In genomic region chr5:159459132-159459627, GRCh38 we compare ENCODE assay signal across 24 cellular contexts.
A peak's percentile ranks its signal among the peaks of the same experiment; 100 is the strongest.
DNase-seq lines count a peak whose midpoint lies in the region; ATAC-seq and TF ChIP-seq lines count a peak whose summit lies in the region.
"Had no signal": no experiment of that assay in that cellular context is flagged by ENCODE, and none has a peak within 500 bp of the region (broad histone marks: within the 10 kb centered on the region; RNA-seq: fewer than 3 reads in every experiment).

No MANE protein-coding gene starts in this region.

- H4K20me1 ChIP-seq in BLaER1 (no peaks in the 10 kb centered on the region), OCI-LY3 (ENCODE audit: insufficient read depth, low read length) (no peaks in the 10 kb centered on the region)

- H3K27ac ChIP-seq in BLaER1 = no peak overlapping the region
- H3K27ac ChIP-seq in OCI-LY3 (ENCODE audit: low read length) = peak overlapping the region; percentile 99
- H3K27ac ChIP-seq in endodermal cell (ENCODE audit: low read depth, low read length) = no peak overlapping the region
- no peak overlapping the region for H3K27ac ChIP-seq in effector memory CD4-positive, alpha-beta T cell (ENCODE audit: insufficient read depth, low read length, poor library complexity, severe bottlenecking)
- no peak overlapping the region for H3K27ac ChIP-seq in naive thymus-derived CD4-positive, alpha-beta T cell (ENCODE audit: low read depth, low read length)

- H3K4me3 Mint-ChIP-seq in CD14-positive monocyte = peak overlapping the region in 1 of 2 donors; percentile 1
- H3K4me3 Mint-ChIP-seq in endodermal cell = no peak overlapping the region
- H3K4me3 Mint-ChIP-seq in naive thymus-derived CD4-positive, alpha-beta T cell = no peak overlapping the region
- H3K4me3 Mint-ChIP-seq: activated CD4-positive, alpha-beta T cell treated with anti-CD3 and anti-CD28 coated beads, Interleukin-2, amount 10 ng/mL, durations not matched to agents 7 days and 5 days; CD4-positive, CD25-positive, alpha-beta regulatory T cell; immature natural killer cell; T-helper 2 cell treated with Interferon-gamma antibody and Interleukin-4, amounts not matched to agents 5 μg/mL and 100 μg/mL, for 36 hours had no signal

- POLR2A ChIA-PET in naive thymus-derived CD4-positive, alpha-beta T cell (lab: Charles Lee) = no interaction called here

- H3K27ac Mint-ChIP-seq in CD14-positive monocyte = peak overlapping the region in 6 of 7 donors; percentile 11 to 93 (median 86)
- H3K27ac Mint-ChIP-seq in endodermal cell = no peak overlapping the region
- H3K27ac Mint-ChIP-seq in naive thymus-derived CD4-positive, alpha-beta T cell = no peak overlapping the region
- H3K27ac Mint-ChIP-seq: activated CD4-positive, alpha-beta T cell treated with anti-CD3 and anti-CD28 coated beads, Interleukin-2, amount 10 ng/mL, durations not matched to agents 7 days and 5 days; immature natural killer cell; T-helper 2 cell treated with Interferon-gamma antibody and Interleukin-4, amounts not matched to agents 5 μg/mL and 100 μg/mL, for 36 hours had no signal

- CTCF ChIA-PET in naive thymus-derived CD4-positive, alpha-beta T cell (lab: Charles Lee) = no interaction called here

- DNase-seq in CD14-positive monocyte (ENCODE audit: low spot score) (no peak), endodermal cell (peak; percentile 10), NCI-H748 treated with DMSO at 0.1 percent for 48 hours (lab: John Stamatoyannopoulos, UW) (no peak)
- DNase-seq in effector memory CD4-positive, alpha-beta T cell = no peak
- DNase-seq in naive thymus-derived CD4-positive, alpha-beta T cell = no peak
- DNase-seq: activated CD4-positive, alpha-beta T cell treated with anti-CD3 and anti-CD28 coated beads, Interleukin-2, amount 10 ng/mL, durations not matched to agents 7 days and 5 days; activated CD8-positive, alpha-beta memory T cell treated with anti-CD3 and anti-CD28 coated beads, Interleukin-2, amount 50 U/mL, for 4 hours; activated effector memory CD4-positive, alpha-beta T cell treated with Interleukin-2 at 50 U/mL for 16 hours; CD4-positive, CD25-positive, alpha-beta regulatory T cell; hypothalamus; immature natural killer cell; KG1; mesendoderm; NCI-H2029 treated with DMSO at 0.1 percent for 48 hours; NCI-H226; stimulated activated CD4-positive, alpha-beta T cell treated with anti-CD3 and anti-CD28 coated beads, Interleukin-4, amount 100 ng/mL, for 4 hours had no signal

- peaks cover 5 to 19% (median 16%) of the 10 kb centered on the region in 3 donors for H3K27me3 Mint-ChIP-seq in CD14-positive monocyte (ENCODE audit: low read depth in 3 of 3)
- peaks cover 6% of the 10 kb centered on the region for H3K27me3 Mint-ChIP-seq in endodermal cell (ENCODE audit: insufficient read depth)
- H3K27me3 Mint-ChIP-seq in naive thymus-derived CD4-positive, alpha-beta T cell = peaks cover 0 to 69% (median 0%) of the 10 kb centered on the region in 5 donors

- H3K36me3 Mint-ChIP-seq in CD14-positive monocyte (no peaks in the 10 kb centered on the region), endodermal cell (ENCODE audit: low read depth) (no peaks in the 10 kb centered on the region)
- H3K36me3 Mint-ChIP-seq in naive thymus-derived CD4-positive, alpha-beta T cell = no peaks in the 10 kb centered on the region
- H3K36me3 Mint-ChIP-seq: CD4-positive, CD25-positive, alpha-beta regulatory T cell had no signal

- no peaks in the 10 kb centered on the region for H3K9me3 ChIP-seq in BLaER1
- H3K9me3 ChIP-seq in OCI-LY3 (ENCODE audit: insufficient read depth, low read length) = no peaks in the 10 kb centered on the region
- no peaks in the 10 kb centered on the region for H3K9me3 ChIP-seq in endodermal cell (ENCODE audit: control insufficient read depth, low read length)
- no peaks in the 10 kb centered on the region for H3K9me3 ChIP-seq in effector memory CD4-positive, alpha-beta T cell (ENCODE audit: control insufficient read depth, low read length)
- no peaks in the 10 kb centered on the region for H3K9me3 ChIP-seq in naive thymus-derived CD4-positive, alpha-beta T cell (ENCODE audit: control insufficient read depth in 2 of 3, low read length in 3 of 3)
- H3K9me3 ChIP-seq: MG63 had no signal

- TF ChIP-seq CTCF in CD14-positive monocyte (IDR thresholded peaks at IDR 0.05) = no peak
- TF ChIP-seq CTCF in OCI-LY3 (IDR thresholded peaks at IDR 0.05; ENCODE audit: low read depth, low read length) = no peak
- no peak for TF ChIP-seq CTCF in endodermal cell (conservative IDR thresholded peaks at IDR 0.05)

- H3K4me1 ChIP-seq in BLaER1 (peaks cover 47% of the 10 kb centered on the region), OCI-LY3 (ENCODE audit: low read length) (peaks cover 75% of the 10 kb centered on the region), endodermal cell (ENCODE audit: control insufficient read depth, insufficient read depth, low read length) (peaks cover 3% of the 10 kb centered on the region)
- no peaks in the 10 kb centered on the region for H3K4me1 ChIP-seq in effector memory CD4-positive, alpha-beta T cell (ENCODE audit: control insufficient read depth, insufficient read depth, low read length, poor library complexity, severe bottlenecking)
- no peaks in the 10 kb centered on the region for H3K4me1 ChIP-seq in naive thymus-derived CD4-positive, alpha-beta T cell (ENCODE audit: control insufficient read depth in 2 of 2, insufficient read depth in 2 of 2, low read length in 2 of 2)

- no peak overlapping the region for H3K4me3 ChIP-seq in BLaER1
- peak overlapping the region; percentile 65 for H3K4me3 ChIP-seq in OCI-LY3 (ENCODE audit: low read length)
- H3K4me3 ChIP-seq in endodermal cell (ENCODE audit: low read length) = no peak overlapping the region
- H3K4me3 ChIP-seq in effector memory CD4-positive, alpha-beta T cell (ENCODE audit: insufficient read depth, low read depth, low read length, poor library complexity, severe bottlenecking) = no peak overlapping the region
- no peak overlapping the region for H3K4me3 ChIP-seq in naive thymus-derived CD4-positive, alpha-beta T cell (ENCODE audit: low read length)
- H3K4me3 ChIP-seq: MG63 had no signal

- intact Hi-C loops in CD14-positive monocyte (cut with micrococcal nuclease) = loop anchor here in 1 of 2 donors (5.0 kb wide), 1 partner anchor 127 kb away; the partner anchor contains the start of gene IL12B
- intact Hi-C loops in naive thymus-derived CD4-positive, alpha-beta T cell (cut with micrococcal nuclease) = loop anchor here in 1 of 2 donors (5.0 to 10.0 kb wide), 2 partner anchors 122 to 316 kb away; no protein-coding TSS in a partner anchor

- no peaks in the 10 kb centered on the region for H3K27me3 ChIP-seq in BLaER1
- H3K27me3 ChIP-seq in OCI-LY3 (ENCODE audit: low read depth, low read length) = no peaks in the 10 kb centered on the region
- no peaks in the 10 kb centered on the region for H3K27me3 ChIP-seq in endodermal cell (ENCODE audit: control insufficient read depth, insufficient read depth, low read length, poor library complexity, severe bottlenecking)
- H3K27me3 ChIP-seq in effector memory CD4-positive, alpha-beta T cell (replicated peaks; ENCODE audit: control insufficient read depth, insufficient read depth, low read length, poor library complexity, severe bottlenecking) = no peaks in the 10 kb centered on the region
- no peaks in the 10 kb centered on the region for H3K27me3 ChIP-seq in naive thymus-derived CD4-positive, alpha-beta T cell (ENCODE audit: control insufficient read depth in 2 of 2, insufficient read depth in 2 of 2, low read length in 2 of 2)
- H3K27me3 ChIP-seq: MG63 had no signal

- H3K79me2 ChIP-seq in OCI-LY3 (ENCODE audit: low read length) = peaks cover 19% of the 10 kb centered on the region

- H3K9ac ChIP-seq in BLaER1 (no peak overlapping the region), OCI-LY3 (ENCODE audit: low read length) (peak overlapping the region; percentile 97), endodermal cell (ENCODE audit: extremely low read depth, low read length, poor library complexity, severe bottlenecking) (no peak overlapping the region)

- H3K4me1 Mint-ChIP-seq in CD14-positive monocyte = peaks cover 31% of the 10 kb centered on the region
- H3K4me1 Mint-ChIP-seq in endodermal cell = peaks cover 9% of the 10 kb centered on the region
- peaks cover 0 to 40% (median 0%) of the 10 kb centered on the region in 7 donors for H3K4me1 Mint-ChIP-seq in naive thymus-derived CD4-positive, alpha-beta T cell

- ATAC-seq in GM21529 (IDR thresholded peaks at IDR 0.05; ENCODE audit: unreplicated experiment) = no peak
- ATAC-seq in naive thymus-derived CD4-positive, alpha-beta T cell = no peak
- ATAC-seq: HCT116, left lobe of liver, SK-N-SH treated with all-trans-retinoic acid at 6 μM for 48 hours had no signal

- peak overlapping the region; percentile 85 for H3K4me2 ChIP-seq in BLaER1
- peak overlapping the region; percentile 81 for H3K4me2 ChIP-seq in OCI-LY3 (ENCODE audit: low read length)

- no peak overlapping the region for H2AFZ ChIP-seq in OCI-LY3 (ENCODE audit: low read depth, low read length)

- H3K9me3 Mint-ChIP-seq in CD14-positive monocyte (peaks cover 0 to 5% (median 0%) of the 10 kb centered on the region in 7 donors), endodermal cell (no peaks in the 10 kb centered on the region)
- peaks cover 0 to 5% (median 0%) of the 10 kb centered on the region in 11 donors for H3K9me3 Mint-ChIP-seq in naive thymus-derived CD4-positive, alpha-beta T cell
- H3K9me3 Mint-ChIP-seq: T-helper 2 cell treated with Interferon-gamma antibody and Interleukin-4, amounts not matched to agents 5 μg/mL and 100 μg/mL, for 36 hours had no signal

- 94% methylated on average over 2 of the region's 2 CpGs for WGBS in endodermal cell (ENCODE audit: insufficient coverage in 1 of 2, insufficient read length in 1 of 2), 2 experiments

- H3K36me3 ChIP-seq in BLaER1 (no peaks in the 10 kb centered on the region), OCI-LY3 (replicated peaks; ENCODE audit: low read depth, low read length) (peaks cover 13% of the 10 kb centered on the region), endodermal cell (ENCODE audit: control insufficient read depth, insufficient read depth, low read length) (no peaks in the 10 kb centered on the region)
- no peaks in the 10 kb centered on the region for H3K36me3 ChIP-seq in effector memory CD4-positive, alpha-beta T cell (ENCODE audit: control insufficient read depth, insufficient read depth, low read length)
- H3K36me3 ChIP-seq in naive thymus-derived CD4-positive, alpha-beta T cell (ENCODE audit: control insufficient read depth in 2 of 3, insufficient read depth in 3 of 3, low read length in 3 of 3) = no peaks in the 10 kb centered on the region
- H3K36me3 ChIP-seq: MG63 had no signal

Comparison
In these comparisons a context has a peak if more than half of its experiments do, and no peak if none do; other contexts are left out.
1. H3K27ac Mint-ChIP-seq: peak in CD14-positive monocyte (6 of 7); none in endodermal cell (single experiment) and naive thymus-derived CD4-positive, alpha-beta T cell (0 of 9).